Comparison of ENCODE assay signal across 34 cellular contexts in genomic region chr12:125841332-125841731, GRCh38.
"Had no signal": no experiment of that assay in that cellular context is flagged by ENCODE, and none has a peak within 500 bp of the region (broad histone marks: within the 10 kb centered on the region; RNA-seq: fewer than 3 reads in every experiment).

No MANE protein-coding gene starts in this region.

- H3K36me3 ChIP-seq: MG63 had no signal

- H3K9me3 ChIP-seq: MG63 had no signal

- H3K4me3 ChIP-seq: MG63 had no signal

- DNase-seq: Karpas-422, Kasumi-1, MG63, MM.1S, MV-4-11, NCI-H1048, NCI-H1092, NCI-H1092 treated with DMSO at 0.1 percent for 48 hours, NCI-H1105, NCI-H1105 treated with DMSO at 0.1 percent for 48 hours, NCI-H1417, NCI-H1417 treated with DMSO at 0.1 percent for 48 hours, NCI-H1436, NCI-H1436 treated with DMSO at 0.1 percent for 48 hours, NCI-H146, NCI-H1694, NCI-H1694 treated with DMSO at 0.1 percent for 48 hours, NCI-H187, NCI-H187 treated with DMSO at 0.1 percent for 48 hours, NCI-H1930, NCI-H2029, NCI-H2029 treated with DMSO at 0.1 percent for 48 hours, NCI-H2081, NCI-H2081 treated with DMSO at 0.1 percent for 48 hours, NCI-H2107, NCI-H2171, NCI-H2171 treated with DMSO at 0.1 percent for 48 hours, NCI-H2227 treated with DMSO at 0.1 percent for 48 hours, NCI-H226, NCI-H345, NCI-H446, NCI-H446 treated with DMSO at 0.1 percent for 48 hours, NCI-H510A, NCI-H510A treated with DMSO at 0.1 percent for 48 hours had no signal

- H3K27me3 ChIP-seq: MG63 had no signal
